In genomic region chr11:1572200-1573076, GRCh38 we compare ENCODE assay signal across 8 cellular contexts. TPM values are rescaled to one million over a fixed set of nuclear protein-coding genes. Genes with fewer than 3 reads are reported as not detected.
DNase-seq lines count a peak whose midpoint lies in the region; ATAC-seq lines count a peak whose summit lies in the region.

Gene DUSP8 (minus strand): TSS chr11:1572271. CDS start chr11:1565826, 6,445 bp downstream.

- peaks cover 1% of the 10 kb centered on the region for H3K27me3 Mint-ChIP-seq in activated naive CD8-positive, alpha-beta T cell

- H3K9ac ChIP-seq in stomach smooth muscle (ENCODE audit: low read length in 2 of 2) = peak within 1 kb of the TSS; percentile 78 to 79

- H3K9me3 Mint-ChIP-seq in activated naive CD8-positive, alpha-beta T cell (ENCODE audit: low read depth) = no peaks in the 10 kb centered on the region

- H3K9me3 ChIP-seq in MG63 (no peaks in the 10 kb centered on the region), stomach smooth muscle (ENCODE audit: control insufficient read depth in 2 of 2, low read length in 2 of 2) (no peaks in the 10 kb centered on the region)

- peak; percentile 47 for ATAC-seq in GM21390 (IDR thresholded peaks at IDR 0.05; ENCODE audit: unreplicated experiment)

- H3K4me1 Mint-ChIP-seq in activated naive CD8-positive, alpha-beta T cell (ENCODE audit: low read depth) = peaks cover 20% of the 10 kb centered on the region

- DNase-seq in C1 segment of cervical spinal cord (lab: John Stamatoyannopoulos, UW) (peak in 12 of 14 donors; percentile 66 to 89 (median 80)), MG63 (peak; percentile 85), SKM-1 (lab: John Stamatoyannopoulos, UW; ENCODE audit: unreplicated experiment) (peak; percentile 44), globus pallidus (ENCODE audit: low spot score) (peak; percentile 89), non-pigmented ciliary epithelial cell (ENCODE audit: low read depth) (peak; percentile 20)

- peaks cover 51% of the 10 kb centered on the region for H3K4me1 ChIP-seq in stomach smooth muscle (ENCODE audit: control insufficient read depth, insufficient read depth, low read length)

- peak within 1 kb of the TSS; percentile 47 for H3K4me3 Mint-ChIP-seq in activated naive CD8-positive, alpha-beta T cell

- no peak within 1 kb of the TSS for H3K27ac Mint-ChIP-seq in activated naive CD8-positive, alpha-beta T cell

- H3K4me3 ChIP-seq in MG63 (peak within 1 kb of the TSS; percentile 58), stomach smooth muscle (ENCODE audit: low read length in 2 of 2) (peak within 1 kb of the TSS; percentile 71 to 77)

- peaks cover 18% of the 10 kb centered on the region for H3K27me3 ChIP-seq in MG63
- H3K27me3 ChIP-seq in stomach smooth muscle (ENCODE audit: control insufficient read depth in 1 of 2, insufficient read depth in 2 of 2, low read length in 2 of 2) = no peaks in the 10 kb centered on the region

- no peaks in the 10 kb centered on the region for H3K36me3 Mint-ChIP-seq in activated naive CD8-positive, alpha-beta T cell

- H3K36me3 ChIP-seq in MG63 (no peaks in the 10 kb centered on the region), stomach smooth muscle (ENCODE audit: control insufficient read depth in 2 of 2, insufficient read depth in 2 of 2, low read length in 2 of 2) (peaks cover 0 to 2% of the 10 kb centered on the region in 2 donors)

- peak within 1 kb of the TSS; percentile 64 for H3K27ac ChIP-seq in stomach smooth muscle (ENCODE audit: low read length)

RNA-seq across cellular contexts. Expression of gene DUSP8, which starts in this region (rescaled TPM):
- total RNA-seq in MG63 (2014; rRNA removed; shearing (Covaris generic); ENCODE audit: low replicate concordance) = 1.1 and 4.5 TPM in 2 replicates

Comparison
In these comparisons a context has a peak if more than half of its experiments do, and no peak if none do; other contexts are left out.
1. Peak in every context shown above with its lines: DNase-seq, ATAC-seq, H3K4me3 ChIP-seq and H3K27ac ChIP-seq.
2. DNase-seq: peak in every context shown above with its lines; median percentile 89 in globus pallidus; 85 in MG63; 80 in C1 segment of cervical spinal cord; 44 in SKM-1; 20 in non-pigmented ciliary epithelial cell.